In the genomic region with DNA sequence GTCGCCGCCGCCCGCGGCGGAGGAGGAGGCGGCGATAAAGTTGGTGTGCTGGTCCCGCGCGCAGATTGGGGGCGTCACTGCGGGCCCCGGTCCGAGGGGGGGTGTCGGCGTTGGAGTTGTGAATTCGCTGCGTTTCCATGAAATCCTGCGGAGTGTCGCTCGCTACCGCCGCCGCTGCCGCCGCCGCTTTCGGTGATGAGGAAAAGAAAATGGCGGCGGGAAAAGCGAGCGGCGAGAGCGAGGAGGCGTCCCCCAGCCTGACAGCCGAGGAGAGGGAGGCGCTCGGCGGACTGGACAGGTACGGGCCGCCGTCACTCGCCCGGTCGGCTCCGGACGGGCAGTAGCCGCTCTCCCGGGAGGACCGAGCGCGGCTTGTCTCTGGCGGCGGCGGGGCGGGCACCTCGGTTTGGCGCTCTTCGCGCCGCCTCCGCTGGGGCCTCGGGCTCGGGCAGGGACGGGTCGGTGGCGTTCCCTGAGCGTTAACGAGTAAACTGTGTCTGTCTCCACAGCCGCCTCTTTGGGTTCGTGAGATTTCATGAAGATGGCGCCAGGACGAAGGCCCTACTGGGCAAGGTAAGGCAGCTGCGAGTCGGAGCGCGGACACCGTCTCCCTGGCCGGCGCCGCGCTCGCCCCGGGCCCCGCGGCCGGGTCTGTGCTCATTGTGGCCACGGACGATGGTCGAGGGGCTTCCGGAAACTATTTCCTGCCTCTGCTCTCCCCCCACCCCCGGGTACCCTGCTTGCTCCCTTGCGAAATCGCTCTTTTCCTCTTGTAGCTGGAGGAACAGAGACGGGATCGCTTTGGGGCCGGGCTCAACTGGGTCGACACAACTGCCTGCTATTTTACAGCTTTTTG, we compare ENCODE assay signal across 9 cellular contexts. TPM values are rescaled to one million over a fixed set of nuclear protein-coding genes. Genes with fewer than 3 reads are reported as not detected.
DNase-seq lines count a peak whose midpoint lies in the region; ATAC-seq, FAIRE-seq and TF ChIP-seq lines count a peak whose summit lies in the region.
"Had no signal": no experiment of that assay in that cellular context is flagged by ENCODE, and none has a peak within 500 bp of the region (broad histone marks: within the 10 kb centered on the region; RNA-seq: fewer than 3 reads in every experiment).

No MANE protein-coding gene starts in this region.

- peak; percentile 9 for ATAC-seq in HG03064 (IDR thresholded peaks at IDR 0.05; ENCODE audit: low read depth, unreplicated experiment)
- no peak for ATAC-seq in HG02610 (IDR thresholded peaks at IDR 0.05; ENCODE audit: unreplicated experiment)

- H3K27ac ChIP-seq in neutrophil (peak overlapping the region; percentile 100), tibial nerve (peak overlapping the region; percentile 97 to 99 (median 98))

- H3K4me1 ChIP-seq in neutrophil (ENCODE audit: control insufficient read depth in 1 of 2, insufficient read depth in 1 of 2, low read depth in 1 of 2, low read length in 1 of 2), result peaks cover 21 to 42% of the 10 kb centered on the region in 2 experiments
- H3K4me1 ChIP-seq in tibial nerve, result peaks cover 0 to 25% (median 7%) of the 10 kb centered on the region in 4 donors

- WGBS in tibial nerve, 2 donors, result 0% methylated on average over 55 of the region's 99 CpGs; no CpG with 5 or more reads in 1 of the 2 donors

- H3K9me3 ChIP-seq in neutrophil (no peaks in the 10 kb centered on the region), tibial nerve (no peaks in the 10 kb centered on the region)

- DNase-seq in GM04504 (ENCODE audit: low read depth), result peak; percentile 26
- DNase-seq in RPMI7951 (ENCODE audit: low read depth), result peak; percentile 49
- DNase-seq in activated gamma-delta T cell treated with Interleukin-2 at 50 U/mL for 16 hours, result peak; percentile 47
- peak; percentile 22 to 73 for DNase-seq in frontal cortex (ENCODE audit: low spot score in 2 of 2)
- DNase-seq in tibial nerve (ENCODE audit: low spot score in 2 of 2), result peak; percentile 18 to 26

- no peak for FAIRE-seq in frontal cortex (lab: Jason Lieb, UNC)

- no peaks in the 10 kb centered on the region for H3K36me3 ChIP-seq in neutrophil
- H3K36me3 ChIP-seq in tibial nerve, result no peaks in the 10 kb centered on the region

- peak overlapping the region; percentile 72 to 99 for H3K4me3 ChIP-seq in neutrophil (ENCODE audit: low read depth in 1 of 2, low read length in 1 of 2)
- H3K4me3 ChIP-seq in tibial nerve, result peak overlapping the region; percentile 62 to 100 (median 92)

- TF ChIP-seq CTCF in neutrophil (IDR thresholded peaks at IDR 0.05) (no peak), tibial nerve (IDR thresholded peaks at IDR 0.05) (peak in 1 of 5 experiments; percentile 7)

- no peak for TF ChIP-seq POLR2A in tibial nerve (IDR thresholded peaks at IDR 0.05)

- H3K27me3 ChIP-seq in neutrophil (no peaks in the 10 kb centered on the region), tibial nerve (no peaks in the 10 kb centered on the region)

- TF ChIP-seq EP300 in tibial nerve (IDR thresholded peaks at IDR 0.05), result peak in 1 of 2 donors; percentile 3

RNA-seq across cellular contexts. Expression of a gene that starts 0.7 kb away (rescaled TPM):
- 17.7 and 22.0 TPM in 2 replicates for total RNA-seq in RPMI7951 (2014; rRNA removed; shearing (Covaris generic))
- 27.7 TPM for total RNA-seq in frontal cortex
- total RNA-seq in tibial nerve, result 10 to 100 TPM; 25.9 to 51.0 (median 34.9) TPM

RNA-seq across cellular contexts. Expression of a gene that starts 29.8 kb away (rescaled TPM):
- total RNA-seq in RPMI7951 (2014; rRNA removed; shearing (Covaris generic)), result not detected in 2 replicates
- total RNA-seq in frontal cortex, result not detected
- not detected for total RNA-seq in tibial nerve
- total RNA-seq: renal cortical epithelial cell had no signal
